ENCODE assay signal across 8 cellular contexts in the genomic region with DNA sequence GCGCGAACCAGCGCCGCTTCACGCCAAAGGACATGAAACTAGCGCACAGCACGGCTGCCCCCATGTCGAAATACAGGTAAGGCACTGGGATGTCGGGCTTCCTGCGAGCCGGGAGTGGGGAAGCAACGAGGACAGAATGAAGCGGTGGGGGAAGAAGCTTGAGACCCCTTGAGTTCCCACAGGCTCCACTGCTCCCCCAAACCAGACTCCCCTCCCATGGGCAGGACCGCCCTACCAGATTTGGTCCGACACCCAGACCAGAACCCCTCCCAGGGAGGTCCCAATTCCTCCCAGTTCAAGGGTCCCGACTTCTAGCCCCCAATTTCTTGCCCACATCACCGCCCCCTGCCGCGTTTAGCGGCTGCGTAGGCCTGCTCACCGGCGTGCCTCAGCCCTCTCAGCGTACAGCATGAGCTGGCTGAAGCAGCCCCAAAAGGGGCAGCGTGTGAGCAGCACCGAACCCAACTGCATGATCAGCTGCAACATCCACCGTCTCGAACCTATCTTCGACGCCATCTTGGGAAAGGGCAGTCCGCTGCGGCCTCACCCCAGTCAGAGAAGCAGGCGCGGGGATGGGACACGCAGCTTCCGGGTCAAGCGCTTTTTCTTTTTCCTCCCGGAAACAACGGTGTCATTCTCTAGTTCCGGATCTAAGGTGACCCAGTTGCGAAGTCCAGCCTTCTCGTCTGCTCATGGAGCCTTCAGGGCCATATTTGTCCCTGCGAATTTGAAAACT. TPM values are rescaled to one million over a fixed set of nuclear protein-coding genes. Genes with fewer than 3 reads are reported as not detected.
DNase-seq lines count a peak whose midpoint lies in the region; ATAC-seq and TF ChIP-seq lines count a peak whose summit lies in the region.

TSS of gene TMEM101 (minus strand) at position 527 of the 736 bp plus-strand sequence. CDS start at position 516, 11 bp downstream.

- DNase-seq in NCI-H1694 treated with DMSO at 0.1 percent for 48 hours (lab: John Stamatoyannopoulos, UW) (peak; percentile 90), T-helper 2 cell (peak; percentile 65 to 95 (median 82)), right atrium auricular region (ENCODE audit: low spot score) (peak; percentile 93), prostate gland (ENCODE audit: low spot score) (peak; percentile 90), ureter (ENCODE audit: low spot score) (peak; percentile 94)

- H3K4me3 ChIP-seq in right atrium auricular region = peak within 1 kb of the TSS; percentile 76 to 93
- peak within 1 kb of the TSS; percentile 66 to 74 for H3K4me3 ChIP-seq in prostate gland

- peak; percentile 69 for ATAC-seq in HG02763 (IDR thresholded peaks at IDR 0.05; ENCODE audit: unreplicated experiment)

- TF ChIP-seq POLR2A in GM10847 (IDR thresholded peaks at IDR 0.05; ENCODE audit: extremely low read depth, insufficient read length) = peak; percentile 58
- TF ChIP-seq POLR2A in prostate gland (IDR thresholded peaks at IDR 0.05) = peak; percentile 8

- H3K9me3 ChIP-seq in right atrium auricular region (no peaks in the 10 kb centered on the region), prostate gland (no peaks in the 10 kb centered on the region)

- H3K4me1 ChIP-seq in right atrium auricular region (peaks cover 0 to 33% of the 10 kb centered on the region in 2 donors), prostate gland (replicated peaks) (peaks cover 8% of the 10 kb centered on the region)

- intact Hi-C loops in prostate gland (cut with DNase I) = no loop called here

- peak within 1 kb of the TSS; percentile 88 for H3K27ac ChIP-seq in angular gyrus (ENCODE audit: low read depth, low read length)
- H3K27ac ChIP-seq in right atrium auricular region = peak within 1 kb of the TSS; percentile 75 to 84
- H3K27ac ChIP-seq in prostate gland = peak within 1 kb of the TSS; percentile 67 to 76

- H3K27me3 ChIP-seq in right atrium auricular region (no peaks in the 10 kb centered on the region), prostate gland (replicated peaks; ENCODE audit: insufficient read depth) (no peaks in the 10 kb centered on the region)

- TF ChIP-seq CTCF in right atrium auricular region (IDR thresholded peaks at IDR 0.05) (no peak), prostate gland (IDR thresholded peaks at IDR 0.05) (peak in 2 of 4 experiments; percentile 13 to 25)

- H3K36me3 ChIP-seq in right atrium auricular region = no peaks in the 10 kb centered on the region
- no peaks in the 10 kb centered on the region for H3K36me3 ChIP-seq in prostate gland

- WGBS in prostate gland = 1% methylated on average over 43 of the region's 43 CpGs

RNA-seq across cellular contexts. Expression of gene TMEM101, which starts in this region (rescaled TPM):
- total RNA-seq in right atrium auricular region (10 to 100 TPM; 21.0 to 25.0 TPM), prostate gland (10 to 100 TPM; 48.0 to 51.6 TPM), ureter (20.3 TPM)

Comparison
In these comparisons a context has a peak if more than half of its experiments do, and no peak if none do; other contexts are left out.
1. Peak in every context shown above with its lines: DNase-seq, ATAC-seq, H3K4me3 ChIP-seq and H3K27ac ChIP-seq.